30 cellular contexts compared by ENCODE assay signal in the genomic region with DNA sequence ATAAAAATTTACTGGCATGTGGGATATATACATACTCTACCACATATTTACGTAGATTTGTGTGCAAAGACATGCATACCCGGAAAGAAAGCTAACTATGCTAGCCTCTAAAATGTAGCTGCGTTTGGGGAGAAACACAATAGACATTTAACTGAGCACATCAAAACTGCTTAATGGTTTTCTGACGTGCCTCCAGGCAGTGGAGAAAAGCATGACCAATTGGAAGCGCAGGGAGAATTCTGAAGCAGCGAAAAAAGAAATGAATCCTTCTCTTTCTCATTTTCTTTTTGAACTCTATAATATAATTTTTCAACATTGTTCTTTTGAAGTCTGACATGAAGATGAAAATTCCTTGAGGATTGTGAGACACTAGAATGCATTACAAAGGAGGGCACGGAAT.
"Had no signal": no experiment of that assay in that cellular context is flagged by ENCODE, and none has a peak within 500 bp of the region (broad histone marks: within the 10 kb centered on the region; RNA-seq: fewer than 3 reads in every experiment).

No MANE protein-coding gene starts in this region.

- H3K27ac ChIP-seq: adrenal gland, breast epithelium, RWPE1, SJSA1 had no signal

- H3K9me3 ChIP-seq: adrenal gland, breast epithelium had no signal

- H3K4me3 ChIP-seq: adrenal gland, breast epithelium, SJSA1 had no signal

- DNase-seq: activated B cell treated with CpG ODN at 0.5 μM for 24 hours; activated CD4-positive, alpha-beta T cell treated with anti-CD3 and anti-CD28 coated beads for 1 hour; activated CD4-positive, alpha-beta T cell treated with anti-CD3 and anti-CD28 coated beads, Interleukin-2, amount 10 ng/mL, durations not matched to agents 24 days and 14 days; activated CD4-positive, alpha-beta T cell treated with anti-CD3 and anti-CD28 coated beads, Interleukin-2, amount 50 U/mL, for 48 hours; activated CD8-positive, alpha-beta memory T cell treated with anti-CD3 and anti-CD28 coated beads, Interleukin-2, amount 10 ng/mL, durations not matched to agents 7 days and 5 days; activated gamma-delta T cell treated with Interleukin-2 at 50 U/mL for 16 hours; activated naive CD4-positive, alpha-beta T cell treated with anti-CD3 and anti-CD28 coated beads, Interleukin-2, amount 10 ng/mL, durations not matched to agents 7 days and 5 days; activated naive CD8-positive, alpha-beta T cell treated with anti-CD3 and anti-CD28 coated beads for 36 hours; activated T-cell treated with anti-CD3 and anti-CD28 coated beads, Interleukin-2, amount 50 U/mL, for 4 hours; adrenal gland; anterior cingulate cortex; caudate nucleus; KG1; NCI-H1092 treated with DMSO at 0.1 percent for 48 hours; NCI-H1417 treated with DMSO at 0.1 percent for 48 hours; NCI-H1694; NCI-H2029; NCI-H2107; NCI-H2171 treated with DMSO at 0.1 percent for 48 hours; NCI-H226; NCI-H510A; NCI-H526 treated with DMSO at 0.1 percent for 48 hours; NCI-H82; Right ventricle myocardium superior; T-cell; T-helper 2 cell; T1000 had no signal

- ATAC-seq: activated CD8-positive, alpha-beta memory T cell treated with anti-CD3 and anti-CD28 coated beads, Interleukin-2, amount 10 ng/mL, durations not matched to agents 7 days and 5 days; activated T-cell treated with anti-CD3 and anti-CD28 coated beads, Interleukin-2, amount 50 U/mL, for 4 hours; T-cell had no signal

- H3K4me1 ChIP-seq: adrenal gland, breast epithelium, SJSA1 had no signal

- H3K36me3 ChIP-seq: adrenal gland, breast epithelium, SJSA1 had no signal

- H3K27me3 ChIP-seq: adrenal gland, SJSA1 had no signal
